Comparison of ENCODE assay signal across 8 cellular contexts in the genomic region with DNA sequence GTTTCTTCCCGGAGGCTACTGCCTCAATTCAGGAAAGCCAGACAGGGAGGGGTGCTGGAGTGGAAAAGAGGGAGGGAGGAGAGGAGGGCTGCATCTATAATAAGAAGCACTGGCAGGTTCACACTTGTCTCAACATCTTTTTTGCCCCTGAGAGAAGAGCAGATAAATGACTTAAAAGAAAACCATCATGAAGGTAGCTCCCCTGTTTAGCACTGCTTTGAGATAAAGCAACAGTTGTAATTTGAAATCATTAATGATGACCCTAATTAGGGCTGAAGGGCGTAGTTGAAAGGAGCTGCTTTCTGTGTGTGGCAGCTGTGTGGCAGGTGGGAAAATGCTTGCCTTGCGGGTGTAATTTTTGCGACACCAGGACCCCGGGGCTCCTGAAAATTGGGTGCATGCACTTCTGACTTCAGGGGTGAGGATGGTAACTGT.
DNase-seq lines count a peak whose midpoint lies in the region; TF ChIP-seq lines count a peak whose summit lies in the region.

No MANE protein-coding gene starts in this region.

- peak overlapping the region; percentile 81 for H3K4me3 ChIP-seq in astrocyte of the spinal cord (ENCODE audit: low read depth, low read length)

- TF ChIP-seq CTCF in astrocyte of the spinal cord (IDR thresholded peaks at IDR 0.05; ENCODE audit: low read depth, low read length) = no peak

- peak; percentile 46 for DNase-seq in NCI-H526 treated with DMSO at 0.1 percent for 48 hours (lab: John Stamatoyannopoulos, UW)
- no peak for DNase-seq in NCI-H526 (lab: John Stamatoyannopoulos, UW)
- no peak for DNase-seq in astrocyte of the spinal cord (ENCODE audit: low read depth, low spot score)
- DNase-seq in left kidney (ENCODE audit: low read depth, low spot score) = peak; percentile 77
- no peak for DNase-seq in substantia nigra (lab: John Stamatoyannopoulos, UW)
- DNase-seq in GM19240 (ENCODE audit: insufficient read length, low spot score) = no peak
- DNase-seq in cerebellar nuclear complex (lab: John Stamatoyannopoulos, UW) = no peak
- DNase-seq in EL = no peak

- in situ Hi-C loops in astrocyte of the spinal cord (cut with HindIII; ENCODE audit: low sequenced_read_pairs) = no loop called here

- H3K27ac ChIP-seq in substantia nigra (ENCODE audit: low read depth, low read length, poor library complexity, severe bottlenecking) = peak overlapping the region; percentile 96

Comparison
In these comparisons a context has a peak if more than half of its experiments do, and no peak if none do; other contexts are left out.
1. DNase-seq: peak in NCI-H526 treated with DMSO at 0.1 percent for 48 hours (single experiment) and left kidney (single experiment); none in NCI-H526 (0 of 2), astrocyte of the spinal cord (single experiment), substantia nigra (0 of 49), GM19240 (single experiment), cerebellar nuclear complex (0 of 2) and EL (single experiment).